Comparison of ENCODE assay signal across 10 cellular contexts in the genomic region with DNA sequence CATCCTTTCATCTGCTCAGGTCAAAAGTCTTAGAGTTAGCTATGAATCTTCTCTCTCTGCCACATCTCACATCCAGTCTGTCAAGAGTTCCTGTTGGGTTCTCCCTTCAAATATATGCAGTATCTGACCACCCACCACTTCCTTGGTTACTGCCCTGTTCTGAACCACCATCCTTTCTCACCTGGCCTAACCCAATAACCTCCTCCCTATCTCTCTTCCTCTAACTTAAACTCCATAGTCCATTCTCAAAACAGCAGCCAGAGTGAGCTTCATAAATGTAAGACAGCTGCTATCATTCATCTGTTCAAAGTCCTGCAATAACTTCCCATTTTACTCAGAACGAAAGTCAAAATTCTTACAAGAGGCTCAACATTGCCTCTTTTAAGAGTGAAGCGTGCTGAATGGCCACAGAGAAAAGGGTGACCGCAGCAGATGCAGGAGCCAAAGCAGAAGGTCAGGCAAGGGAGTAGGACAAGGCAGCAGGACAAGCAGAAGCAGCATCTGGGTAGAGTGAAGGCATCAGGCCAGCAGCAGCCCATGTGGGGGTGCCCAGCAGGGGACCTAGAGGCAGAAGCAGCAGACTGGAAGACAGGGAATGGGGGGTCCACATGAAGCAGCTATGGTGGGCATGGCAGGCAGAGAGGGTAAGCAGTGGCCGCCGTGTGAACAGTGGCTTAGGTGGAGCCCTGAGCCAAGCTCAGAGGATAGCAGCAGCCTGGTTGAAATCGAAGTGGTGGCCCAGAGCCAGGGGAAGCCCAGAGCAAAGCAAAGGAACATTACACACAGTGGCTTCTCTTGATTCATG. TPM values are rescaled to one million over a fixed set of nuclear protein-coding genes. Genes with fewer than 3 reads are reported as not detected.
A peak's percentile ranks its signal among the peaks of the same experiment; 100 is the strongest.
DNase-seq lines count a peak whose midpoint lies in the region; ATAC-seq, FAIRE-seq and TF ChIP-seq lines count a peak whose summit lies in the region.
"Had no signal": no experiment of that assay in that cellular context is flagged by ENCODE, and none has a peak within 500 bp of the region (broad histone marks: within the 10 kb centered on the region; RNA-seq: fewer than 3 reads in every experiment).

No MANE protein-coding gene starts in this region.

- CTCF ChIA-PET in HEK293 (lab: Yijun Ruan, JAX): no interaction called here
- CTCF ChIA-PET in WTC11 (lab: Charles Lee): no interaction called here

- intact Hi-C loops in lower lobe of right lung (cut with DNase I): no loop called here
- intact Hi-C loops in activated T-helper 1 cell treated with anti-CD3 and anti-CD28 coated beads, Interleukin-12 subunit alpha, Interleukin-12 subunit beta, Interleukin-2, Interleukin-4 antibody, amounts not matched to agents 30 ng/mL and 10 ng/mL and 1 ng/mL, durations not matched to agents 14 hours and 24 hours and 36 hours (cut with micrococcal nuclease): loop anchor here (1.0 to 2.0 kb wide), 2 partner anchors 15 to 32 kb away; no protein-coding TSS in a partner anchor

- no peaks in the 10 kb centered on the region for H3K9me3 Mint-ChIP-seq in WTC11
- no peaks in the 10 kb centered on the region for H3K9me3 Mint-ChIP-seq in activated T-helper 1 cell treated with anti-CD3 and anti-CD28 coated beads, Interleukin-12 subunit alpha, Interleukin-12 subunit beta, Interleukin-2, Interleukin-4 antibody, amounts not matched to agents 30 ng/mL and 10 ng/mL and 1 ng/mL, durations not matched to agents 14 hours and 24 hours and 36 hours
- H3K9me3 Mint-ChIP-seq: IgD-negative memory B cell had no signal

- POLR2A ChIA-PET in HEK293 (lab: Yijun Ruan, JAX) (no interaction called here), WTC11 (lab: Charles Lee) (no interaction called here)

- H3K27me3 ChIP-seq in lower lobe of right lung (ENCODE audit: low read depth): no peaks in the 10 kb centered on the region
- H3K27me3 ChIP-seq: cardiac muscle cell had no signal

- TF ChIP-seq CTCF in HEK293 (tag by site-specific recombination; IDR thresholded peaks at IDR 0.05) (no peak), lower lobe of right lung (IDR thresholded peaks at IDR 0.05) (no peak), WTC11 (IDR thresholded peaks at IDR 0.05) (no peak)

- no peak overlapping the region for H3K4me3 Mint-ChIP-seq in WTC11
- H3K4me3 Mint-ChIP-seq in activated T-helper 1 cell treated with anti-CD3 and anti-CD28 coated beads, Interleukin-12 subunit alpha, Interleukin-12 subunit beta, Interleukin-2, Interleukin-4 antibody, amounts not matched to agents 30 ng/mL and 10 ng/mL and 1 ng/mL, durations not matched to agents 14 hours and 24 hours and 36 hours: no peak overlapping the region
- H3K4me3 Mint-ChIP-seq: IgD-negative memory B cell had no signal

- H3K4me1 ChIP-seq in HEK293 (ENCODE audit: control insufficient read depth, insufficient read depth, low read length) (no peaks in the 10 kb centered on the region), lower lobe of right lung (no peaks in the 10 kb centered on the region)

- H3K9me3 ChIP-seq in HEK293 (ENCODE audit: control insufficient read depth, insufficient read depth, low read depth, low read length) (no peaks in the 10 kb centered on the region), lower lobe of right lung (no peaks in the 10 kb centered on the region)

- H3K36me3 ChIP-seq in HEK293 (ENCODE audit: control insufficient read depth in 2 of 2, insufficient read depth in 1 of 2, low read length in 2 of 2) (no peaks in the 10 kb centered on the region), lower lobe of right lung (no peaks in the 10 kb centered on the region)
- H3K36me3 ChIP-seq: cardiac muscle cell had no signal

- no peak for FAIRE-seq in HTR-8/SVneo (lab: Jason Lieb, UNC)

- H3K27me3 Mint-ChIP-seq in WTC11 (ENCODE audit: low read depth): no peaks in the 10 kb centered on the region
- H3K27me3 Mint-ChIP-seq in activated T-helper 1 cell treated with anti-CD3 and anti-CD28 coated beads, Interleukin-12 subunit alpha, Interleukin-12 subunit beta, Interleukin-2, Interleukin-4 antibody, amounts not matched to agents 30 ng/mL and 10 ng/mL and 1 ng/mL, durations not matched to agents 14 hours and 24 hours and 36 hours (ENCODE audit: insufficient read depth): no peaks in the 10 kb centered on the region

- no peaks in the 10 kb centered on the region for H3K4me1 Mint-ChIP-seq in WTC11
- peaks cover 13% of the 10 kb centered on the region for H3K4me1 Mint-ChIP-seq in activated T-helper 1 cell treated with anti-CD3 and anti-CD28 coated beads, Interleukin-12 subunit alpha, Interleukin-12 subunit beta, Interleukin-2, Interleukin-4 antibody, amounts not matched to agents 30 ng/mL and 10 ng/mL and 1 ng/mL, durations not matched to agents 14 hours and 24 hours and 36 hours (ENCODE audit: low read depth)

- H3K36me3 Mint-ChIP-seq in WTC11: no peaks in the 10 kb centered on the region
- peaks cover 3% of the 10 kb centered on the region for H3K36me3 Mint-ChIP-seq in activated T-helper 1 cell treated with anti-CD3 and anti-CD28 coated beads, Interleukin-12 subunit alpha, Interleukin-12 subunit beta, Interleukin-2, Interleukin-4 antibody, amounts not matched to agents 30 ng/mL and 10 ng/mL and 1 ng/mL, durations not matched to agents 14 hours and 24 hours and 36 hours (ENCODE audit: low read depth)
- H3K36me3 Mint-ChIP-seq: IgD-negative memory B cell had no signal

- no peak overlapping the region for H3K27ac ChIP-seq in HEK293 (ENCODE audit: extremely low read depth, low read depth, low read length)
- no peak overlapping the region for H3K27ac ChIP-seq in lower lobe of right lung
- H3K27ac ChIP-seq: cardiac muscle cell had no signal

- H3K4me3 ChIP-seq in HEK293 (ENCODE audit: low read depth, low read length) (no peak overlapping the region), lower lobe of right lung (no peak overlapping the region)
- H3K4me3 ChIP-seq: cardiac muscle cell had no signal

- ATAC-seq in GM18861 (IDR thresholded peaks at IDR 0.05; ENCODE audit: unreplicated experiment) (peak; percentile 83), lower lobe of right lung (peak; percentile 57 to 83), WTC11 (no peak; the same call in 1 of the 2 replicates)

- DNase-seq in NAMALWA (ENCODE audit: low spot score) (peak; percentile 62), lower lobe of right lung (peak; percentile 51), HTR-8/SVneo (ENCODE audit: insufficient read length, low spot score) (no peak), WTC11 (ENCODE audit: low spot score) (no peak), NCI-H1417 (lab: John Stamatoyannopoulos, UW) (no peak)
- no peak for DNase-seq in activated T-helper 1 cell treated with anti-CD3 and anti-CD28 coated beads, Interleukin-12 subunit alpha, Interleukin-12 subunit beta, Interleukin-2, Interleukin-4 antibody, amounts not matched to agents 30 ng/mL and 10 ng/mL and 1 ng/mL, durations not matched to agents 14 hours and 24 hours and 36 hours (ENCODE audit: low spot score)

- no peak overlapping the region for H3K27ac Mint-ChIP-seq in WTC11
- H3K27ac Mint-ChIP-seq in activated T-helper 1 cell treated with anti-CD3 and anti-CD28 coated beads, Interleukin-12 subunit alpha, Interleukin-12 subunit beta, Interleukin-2, Interleukin-4 antibody, amounts not matched to agents 30 ng/mL and 10 ng/mL and 1 ng/mL, durations not matched to agents 14 hours and 24 hours and 36 hours: no peak overlapping the region
- H3K27ac Mint-ChIP-seq: IgD-negative memory B cell had no signal

TF ChIP-seq in WTC11, 78 proteins besides CTCF, POLR2A, EP300 and RAD21 (continues in another document):
- TF ChIP-seq, protein P1, sequence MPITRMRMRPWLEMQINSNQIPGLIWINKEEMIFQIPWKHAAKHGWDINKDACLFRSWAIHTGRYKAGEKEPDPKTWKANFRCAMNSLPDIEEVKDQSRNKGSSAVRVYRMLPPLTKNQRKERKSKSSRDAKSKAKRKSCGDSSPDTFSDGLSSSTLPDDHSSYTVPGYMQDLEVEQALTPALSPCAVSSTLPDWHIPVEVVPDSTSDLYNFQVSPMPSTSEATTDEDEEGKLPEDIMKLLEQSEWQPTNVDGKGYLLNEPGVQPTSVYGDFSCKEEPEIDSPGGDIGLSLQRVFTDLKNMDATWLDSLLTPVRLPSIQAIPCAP (CRISPR knock-in tag; IDR thresholded peaks at IDR 0.05): no peak
- TF ChIP-seq, protein P2, sequence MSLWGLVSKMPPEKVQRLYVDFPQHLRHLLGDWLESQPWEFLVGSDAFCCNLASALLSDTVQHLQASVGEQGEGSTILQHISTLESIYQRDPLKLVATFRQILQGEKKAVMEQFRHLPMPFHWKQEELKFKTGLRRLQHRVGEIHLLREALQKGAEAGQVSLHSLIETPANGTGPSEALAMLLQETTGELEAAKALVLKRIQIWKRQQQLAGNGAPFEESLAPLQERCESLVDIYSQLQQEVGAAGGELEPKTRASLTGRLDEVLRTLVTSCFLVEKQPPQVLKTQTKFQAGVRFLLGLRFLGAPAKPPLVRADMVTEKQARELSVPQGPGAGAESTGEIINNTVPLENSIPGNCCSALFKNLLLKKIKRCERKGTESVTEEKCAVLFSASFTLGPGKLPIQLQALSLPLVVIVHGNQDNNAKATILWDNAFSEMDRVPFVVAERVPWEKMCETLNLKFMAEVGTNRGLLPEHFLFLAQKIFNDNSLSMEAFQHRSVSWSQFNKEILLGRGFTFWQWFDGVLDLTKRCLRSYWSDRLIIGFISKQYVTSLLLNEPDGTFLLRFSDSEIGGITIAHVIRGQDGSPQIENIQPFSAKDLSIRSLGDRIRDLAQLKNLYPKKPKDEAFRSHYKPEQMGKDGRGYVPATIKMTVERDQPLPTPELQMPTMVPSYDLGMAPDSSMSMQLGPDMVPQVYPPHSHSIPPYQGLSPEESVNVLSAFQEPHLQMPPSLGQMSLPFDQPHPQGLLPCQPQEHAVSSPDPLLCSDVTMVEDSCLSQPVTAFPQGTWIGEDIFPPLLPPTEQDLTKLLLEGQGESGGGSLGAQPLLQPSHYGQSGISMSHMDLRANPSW (CRISPR knock-in tag; conservative IDR thresholded peaks at IDR 0.05; ENCODE audit: low read depth): no peak
- TF ChIP-seq IRF2 (CRISPR knock-in tag; IDR thresholded peaks at IDR 0.05; ENCODE audit: borderline replicate concordance, low read depth) (no peak), HMGA2 (CRISPR knock-in tag; IDR thresholded peaks at IDR 0.05) (no peak), RORB (CRISPR knock-in tag; IDR thresholded peaks at IDR 0.05) (no peak)

RNA-seq across cellular contexts. Expression of a gene that starts 39.3 kb away (rescaled TPM):
- total RNA-seq in lower lobe of right lung (38.7 TPM), WTC11 (2021) (21.2 to 22.5 TPM (median 21.7 TPM) in 3 replicates)
- 100.0 and 103 TPM in 2 replicates for total RNA-seq in activated T-helper 1 cell treated with anti-CD3 and anti-CD28 coated beads, Interleukin-12 subunit alpha, Interleukin-12 subunit beta, Interleukin-2, Interleukin-4 antibody, amounts not matched to agents 30 ng/mL and 10 ng/mL and 1 ng/mL, durations not matched to agents 14 hours and 24 hours and 36 hours

RNA-seq across cellular contexts. Expression of a gene that starts 53.8 kb away (rescaled TPM):
- 5.5 TPM for total RNA-seq in lower lobe of right lung
- 11.1 to 13.0 TPM (median 11.2 TPM) in 3 replicates for total RNA-seq in WTC11 (2021)
- 13.7 and 15.8 TPM in 2 replicates for total RNA-seq in activated T-helper 1 cell treated with anti-CD3 and anti-CD28 coated beads, Interleukin-12 subunit alpha, Interleukin-12 subunit beta, Interleukin-2, Interleukin-4 antibody, amounts not matched to agents 30 ng/mL and 10 ng/mL and 1 ng/mL, durations not matched to agents 14 hours and 24 hours and 36 hours

RNA-seq across cellular contexts. Expression of a gene that starts 59.5 kb away (rescaled TPM):
- total RNA-seq in lower lobe of right lung (136 TPM), WTC11 (2021) (197 to 200 TPM (median 198 TPM) in 3 replicates)
- 249 and 262 TPM in 2 replicates for total RNA-seq in activated T-helper 1 cell treated with anti-CD3 and anti-CD28 coated beads, Interleukin-12 subunit alpha, Interleukin-12 subunit beta, Interleukin-2, Interleukin-4 antibody, amounts not matched to agents 30 ng/mL and 10 ng/mL and 1 ng/mL, durations not matched to agents 14 hours and 24 hours and 36 hours

Comparison
In these comparisons a context has a peak if more than half of its experiments do, and no peak if none do; other contexts are left out.
1. DNase-seq: peak in NAMALWA (single experiment) and lower lobe of right lung (single experiment); none in HTR-8/SVneo (single experiment), WTC11 (single experiment), NCI-H1417 (0 of 3) and activated T-helper 1 cell treated with anti-CD3 and anti-CD28 coated beads, Interleukin-12 subunit alpha, Interleukin-12 subunit beta, Interleukin-2, Interleukin-4 antibody, amounts not matched to agents 30 ng/mL and 10 ng/mL and 1 ng/mL, durations not matched to agents 14 hours and 24 hours and 36 hours (single experiment).